11 cellular contexts compared by ENCODE assay signal in the genomic region with DNA sequence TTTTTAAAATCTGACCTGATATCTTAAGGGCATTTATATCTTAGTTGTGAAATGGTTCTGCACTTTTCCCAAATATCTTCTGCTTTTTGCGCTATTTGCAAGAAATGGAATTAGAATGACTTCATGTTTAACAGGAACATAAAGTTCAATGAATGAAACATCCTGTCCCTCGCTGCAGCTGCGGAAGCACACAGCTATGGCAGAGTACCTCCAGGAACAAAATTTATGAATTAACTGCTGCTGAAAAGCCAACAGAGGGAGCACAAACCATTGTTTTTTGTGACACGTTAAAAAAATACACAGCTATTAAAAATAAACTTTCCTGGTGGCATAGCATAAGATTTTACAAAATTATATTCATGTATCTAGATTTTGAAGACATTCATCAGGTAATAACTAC.
DNase-seq lines count a peak whose midpoint lies in the region; ATAC-seq and TF ChIP-seq lines count a peak whose summit lies in the region.
"Had no signal": no experiment of that assay in that cellular context is flagged by ENCODE, and none has a peak within 500 bp of the region (broad histone marks: within the 10 kb centered on the region; RNA-seq: fewer than 3 reads in every experiment).

No MANE protein-coding gene starts in this region.

- H3K9me2 ChIP-seq in OCI-LY7 (ENCODE audit: insufficient read depth, low read length) = no peaks in the 10 kb centered on the region

- peaks cover 0 to 5% of the 10 kb centered on the region in 2 donors for H3K36me3 Mint-ChIP-seq in CD4-positive, alpha-beta memory T cell
- H3K36me3 Mint-ChIP-seq in neural crest cell (ENCODE audit: low read depth) = peaks cover 8% of the 10 kb centered on the region
- peaks cover 17 to 20% (median 19%) of the 10 kb centered on the region in 3 experiments for H3K36me3 Mint-ChIP-seq in H9 (ENCODE audit: insufficient read depth in 1 of 3, low read depth in 3 of 3)

- in situ Hi-C loops in GM13976 (cut with MboI; ENCODE audit: low sequenced_read_pairs, unreplicated experiment) = no loop called here

- no peak overlapping the region for H2BK15ac ChIP-seq in H9 (ENCODE audit: low read depth, low read length)

- no peak overlapping the region for H3K4ac ChIP-seq in H9 (ENCODE audit: low read depth, low read length)

- H3K4me1 ChIP-seq in CD4-positive, alpha-beta memory T cell (ENCODE audit: insufficient read depth, low read length) = no peaks in the 10 kb centered on the region
- H3K4me1 ChIP-seq in OCI-LY7 (ENCODE audit: insufficient read depth, low read length, poor library complexity, severe bottlenecking) = no peaks in the 10 kb centered on the region
- no peaks in the 10 kb centered on the region for H3K4me1 ChIP-seq in H9 (ENCODE audit: insufficient read depth, low read length)

- no peak overlapping the region for H3K27ac Mint-ChIP-seq in CD4-positive, alpha-beta memory T cell
- no peak overlapping the region for H3K27ac Mint-ChIP-seq in neural crest cell (ENCODE audit: unreplicated experiment)
- 0 out of 7 replicates have a peak overlapping the region, but pooled peaks of 1 of the 3 experiments have one; percentile 7 for H3K27ac Mint-ChIP-seq in H9
- H3K27ac Mint-ChIP-seq in stimulated activated naive CD8-positive, alpha-beta T cell treated with anti-CD3 and anti-CD28 coated beads, Interleukin-15, amount 100 ng/mL, for 72 hours = no peak overlapping the region
- H3K27ac Mint-ChIP-seq: immature natural killer cell had no signal

- no peak overlapping the region for H3K4me3 Mint-ChIP-seq in CD4-positive, alpha-beta memory T cell
- H3K4me3 Mint-ChIP-seq in neural crest cell (no peak overlapping the region), H9 (no peak overlapping the region)
- no peak overlapping the region for H3K4me3 Mint-ChIP-seq in stimulated activated naive CD8-positive, alpha-beta T cell treated with anti-CD3 and anti-CD28 coated beads, Interleukin-15, amount 100 ng/mL, for 72 hours
- H3K4me3 Mint-ChIP-seq: immature natural killer cell had no signal

- H3K23me2 ChIP-seq in H9 (ENCODE audit: insufficient read length, low read depth, low read length, poor library complexity, severe bottlenecking) = no peaks in the 10 kb centered on the region

- no peak overlapping the region for H3K4me3 ChIP-seq in CD4-positive, alpha-beta memory T cell (ENCODE audit: low read length in 2 of 2)
- no peak overlapping the region for H3K4me3 ChIP-seq in OCI-LY7 (ENCODE audit: low read depth, low read length, poor library complexity, severe bottlenecking)

- no peak overlapping the region for H4K8ac ChIP-seq in H9 (replicated peaks; ENCODE audit: insufficient read length, low read depth, low read length)

- H3K14ac ChIP-seq in H9 (ENCODE audit: insufficient read depth, low read length) = no peak overlapping the region

- no peak overlapping the region for H3K9ac ChIP-seq in H9 (ENCODE audit: extremely low read depth, insufficient read length, low read length)

- peak in 4 of 5 donors; percentile 3 to 7 (median 4) for DNase-seq in CD4-positive, alpha-beta memory T cell
- DNase-seq in OCI-LY7 (ENCODE audit: low spot score) (no peak), fibroblast of peridontal ligament (ENCODE audit: extremely low read depth) (peak; percentile 75), neural crest cell (ENCODE audit: low read depth, low spot score) (no peak), GM13976 (ENCODE audit: low spot score) (no peak), H9 (no peak)
- no peak for DNase-seq in stimulated activated naive CD8-positive, alpha-beta T cell treated with anti-CD3 and anti-CD28 coated beads, Interleukin-15, amount 100 ng/mL, for 72 hours
- DNase-seq: activated effector memory CD4-positive, alpha-beta T cell treated with Interleukin-2 at 50 U/mL for 16 hours; immature natural killer cell; RPMI8226 had no signal

- H3K27me3 ChIP-seq in CD4-positive, alpha-beta memory T cell (ENCODE audit: insufficient read depth, low read length) = peaks cover 4% of the 10 kb centered on the region
- H3K27me3 ChIP-seq in H9 (ENCODE audit: insufficient read depth, low read length) = no peaks in the 10 kb centered on the region

- H4K20me1 ChIP-seq in OCI-LY7 (ENCODE audit: insufficient read depth, low read length) (no peaks in the 10 kb centered on the region), H9 (ENCODE audit: control insufficient read depth, insufficient read depth, insufficient read length) (no peaks in the 10 kb centered on the region)

- no peak overlapping the region for H4K5ac ChIP-seq in H9 (ENCODE audit: insufficient read length, low read depth, low read length)

- no peaks in the 10 kb centered on the region for H3K36me3 ChIP-seq in CD4-positive, alpha-beta memory T cell (ENCODE audit: insufficient read depth, low read length)
- no peaks in the 10 kb centered on the region for H3K36me3 ChIP-seq in OCI-LY7 (ENCODE audit: insufficient read depth, low read length)

- peaks cover 3 to 14% of the 10 kb centered on the region in 2 donors for H3K27me3 Mint-ChIP-seq in CD4-positive, alpha-beta memory T cell
- H3K27me3 Mint-ChIP-seq in neural crest cell (ENCODE audit: low read depth) (no peaks in the 10 kb centered on the region), H9 (ENCODE audit: low read depth) (no peaks in the 10 kb centered on the region)
- H3K27me3 Mint-ChIP-seq in stimulated activated naive CD8-positive, alpha-beta T cell treated with anti-CD3 and anti-CD28 coated beads, Interleukin-15, amount 100 ng/mL, for 72 hours = peaks cover 23% of the 10 kb centered on the region

- no peak overlapping the region for H3T11ph ChIP-seq in H9 (ENCODE audit: low read length)

- H3K79me1 ChIP-seq in H9 (ENCODE audit: insufficient read depth, low read depth, low read length, poor library complexity, severe bottlenecking) = no peaks in the 10 kb centered on the region

- no peak overlapping the region for H4K91ac ChIP-seq in H9 (ENCODE audit: insufficient read length, low read depth, low read length)

- no peak overlapping the region for H3K18ac ChIP-seq in H9 (ENCODE audit: insufficient read length, low read depth, low read length)

- POLR2A ChIA-PET in CD4-positive, alpha-beta memory T cell (lab: Charles Lee; ENCODE audit: partially characterized antibody) = no interaction called here
- POLR2A ChIA-PET in OCI-LY7 (lab: Charles Lee) = interaction anchor here (0.7 kb wide), 1 partner anchor 795 kb away, joined by 3 read pairs; no protein-coding TSS in a partner anchor

- H2BK5ac ChIP-seq in H9 (ENCODE audit: insufficient read length, low read length) = no peak overlapping the region

- peaks cover 0 to 4% of the 10 kb centered on the region in 2 donors for H3K9me3 ChIP-seq in CD4-positive, alpha-beta memory T cell (ENCODE audit: control insufficient read depth in 1 of 2, low read length in 2 of 2)
- H3K9me3 ChIP-seq in OCI-LY7 (ENCODE audit: low read length) (0 out of 2 replicates have a peak, but pooled peaks cover 3% of the 10 kb centered on the region), H9 (ENCODE audit: control insufficient read depth, low read depth, low read length) (peaks cover 22% of the 10 kb centered on the region)

- H3K4me1 Mint-ChIP-seq in CD4-positive, alpha-beta memory T cell = peaks cover 0 to 3% (median under 1%) of the 10 kb centered on the region in 4 donors
- no peaks in the 10 kb centered on the region for H3K4me1 Mint-ChIP-seq in neural crest cell
- peaks cover 6% of the 10 kb centered on the region in 2 experiments for H3K4me1 Mint-ChIP-seq in H9
- H3K4me1 Mint-ChIP-seq in stimulated activated naive CD8-positive, alpha-beta T cell treated with anti-CD3 and anti-CD28 coated beads, Interleukin-15, amount 100 ng/mL, for 72 hours = no peaks in the 10 kb centered on the region
- H3K4me1 Mint-ChIP-seq: immature natural killer cell had no signal

- H3K9me3 Mint-ChIP-seq in CD4-positive, alpha-beta memory T cell = peaks cover 0 to 22% (median 17%) of the 10 kb centered on the region in 8 donors
- H3K9me3 Mint-ChIP-seq in neural crest cell (peaks cover 9% of the 10 kb centered on the region), H9 (peaks cover 22% of the 10 kb centered on the region in 2 experiments)
- peaks cover 10 to 21% of the 10 kb centered on the region in 2 donors for H3K9me3 Mint-ChIP-seq in stimulated activated naive CD8-positive, alpha-beta T cell treated with anti-CD3 and anti-CD28 coated beads, Interleukin-15, amount 100 ng/mL, for 72 hours

- intact Hi-C loops in CD4-positive, alpha-beta memory T cell (cut with micrococcal nuclease) = loop anchor here (1.0 kb wide), 1 partner anchor 869 kb away; no protein-coding TSS in a partner anchor
- intact Hi-C loops in OCI-LY7 (cut with micrococcal nuclease; ENCODE audit: unreplicated experiment) = no loop called here

- no peak overlapping the region for H2BK20ac ChIP-seq in H9 (ENCODE audit: low read depth, low read length, poor library complexity, severe bottlenecking)

- no peak overlapping the region for H2AK5ac ChIP-seq in H9 (ENCODE audit: insufficient read length, low read length)

- no peak overlapping the region for H3K23ac ChIP-seq in H9 (ENCODE audit: insufficient read length, low read depth, low read length)

- no peak overlapping the region for H2BK12ac ChIP-seq in H9 (ENCODE audit: insufficient read length, low read depth, low read length)

- H3K79me2 ChIP-seq in OCI-LY7 (ENCODE audit: insufficient read depth, low read depth, low read length) = no peaks in the 10 kb centered on the region
- H3K79me2 ChIP-seq in H9 (ENCODE audit: insufficient read depth, low read length) = no peaks in the 10 kb centered on the region

- no peak overlapping the region for H2BK120ac ChIP-seq in H9 (ENCODE audit: low read depth, low read length, poor library complexity, severe bottlenecking)

- H2AFZ ChIP-seq in OCI-LY7 (ENCODE audit: low read length) = no peak overlapping the region
- H2AFZ ChIP-seq in H9 (ENCODE audit: low read length) = no peak overlapping the region

- BruUV-seq in OCI-LY7 (replicated peaks; lab: Mats Ljungman, UMichigan) = no TSS peak

- H3K56ac ChIP-seq in H9 (ENCODE audit: insufficient read length, low read depth, low read length) = no peak overlapping the region

- no peak for ATAC-seq in stimulated activated naive CD8-positive, alpha-beta T cell treated with anti-CD3 and anti-CD28 coated beads, Interleukin-15, amount 100 ng/mL, for 72 hours
- no peak for ATAC-seq in GM19023 (IDR thresholded peaks at IDR 0.05; ENCODE audit: unreplicated experiment)

- no peak overlapping the region for H3K27ac ChIP-seq in CD4-positive, alpha-beta memory T cell (ENCODE audit: low read depth, low read length)
- H3K27ac ChIP-seq in OCI-LY7 (ENCODE audit: low read depth, low read length, poor library complexity, severe bottlenecking) (no peak overlapping the region), H9 (ENCODE audit: insufficient read length, low read depth, low read length) (no peak overlapping the region)

- CTCF ChIA-PET in CD4-positive, alpha-beta memory T cell (lab: Charles Lee; ENCODE audit: partially characterized antibody) = interaction anchor here (1.1 kb wide), 1 partner anchor 8 kb away, joined by 3 read pairs; no protein-coding TSS in a partner anchor
- CTCF ChIA-PET in OCI-LY7 (lab: Charles Lee; ENCODE audit: unreplicated experiment) = no interaction called here

- TF ChIP-seq CTCF in OCI-LY7 (conservative IDR thresholded peaks at IDR 0.05; ENCODE audit: low read length) (peak; percentile 31; the same call in 1 of the 2 replicates), neural crest cell (conservative IDR thresholded peaks at IDR 0.05) (peak; percentile 45), GM13976 (IDR thresholded peaks at IDR 0.05; ENCODE audit: borderline replicate concordance, control extremely low read depth, extremely low read depth, insufficient read depth, missing control alignments) (no peak), H9 (conservative IDR thresholded peaks at IDR 0.05) (no peak; the same call in 2 of the 3 replicates)

- no peak overlapping the region for H3K4me2 ChIP-seq in OCI-LY7 (ENCODE audit: low read length)
- H3K4me2 ChIP-seq in H9 (ENCODE audit: insufficient read depth, insufficient read length, low read length) = no peak overlapping the region

- WGBS in H9 (ENCODE audit: extremely low coverage, insufficient read length, low lambda C conversion rate) = no CpG with 5 or more reads among the region's 4 CpGs

Comparison
In these comparisons a context has a peak if more than half of its experiments do, and no peak if none do; other contexts are left out.
1. DNase-seq: peak in CD4-positive, alpha-beta memory T cell (4 of 5) and fibroblast of peridontal ligament (single experiment); none in OCI-LY7 (single experiment), neural crest cell (single experiment), GM13976 (single experiment), H9 (single experiment) and stimulated activated naive CD8-positive, alpha-beta T cell treated with anti-CD3 and anti-CD28 coated beads, Interleukin-15, amount 100 ng/mL, for 72 hours (0 of 2).
2. CTCF ChIP-seq: peak in OCI-LY7 (single experiment) and neural crest cell (single experiment); none in GM13976 (single experiment) and H9 (single experiment).